ENCODE assay signal across 9 cellular contexts in the genomic region with DNA sequence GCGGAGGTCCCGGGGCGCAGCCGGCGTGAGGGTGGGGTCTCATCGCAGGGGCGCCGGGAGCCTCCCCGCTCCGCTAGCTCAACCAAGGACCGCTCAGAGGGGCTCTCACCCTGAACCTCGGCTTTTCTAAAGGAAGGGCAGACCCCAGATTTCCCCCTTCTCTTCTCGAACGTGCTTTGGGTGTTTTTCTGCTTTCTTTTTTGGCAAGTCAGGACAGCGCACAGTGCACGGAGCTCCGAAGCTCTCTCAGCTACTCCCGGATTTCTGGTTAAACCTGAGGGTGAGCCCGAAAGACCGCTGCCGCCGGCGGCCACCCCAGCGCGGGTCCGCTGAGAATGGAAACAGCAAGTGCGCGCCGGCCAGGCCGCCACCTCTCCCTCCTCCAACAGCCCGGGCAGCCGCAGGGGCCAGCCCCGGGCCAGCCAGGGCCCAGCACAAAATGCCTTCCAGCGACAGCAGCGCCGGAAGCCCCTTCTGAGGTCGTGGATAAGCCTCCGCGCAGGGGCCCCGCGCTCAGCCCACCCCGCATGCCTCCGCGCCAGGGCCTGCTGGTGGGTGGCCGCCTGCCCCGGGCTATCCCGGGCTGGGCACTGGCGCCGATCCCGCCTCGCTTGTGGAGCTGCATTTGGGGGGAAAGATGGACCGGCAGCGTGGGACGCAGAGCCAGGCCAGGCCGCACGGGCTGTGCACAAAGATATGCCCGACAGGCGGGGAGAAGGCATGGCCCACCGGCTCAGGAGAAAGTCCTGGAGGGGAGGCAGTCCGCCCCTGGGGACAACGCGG. TPM values are rescaled to one million over a fixed set of nuclear protein-coding genes. Genes with fewer than 3 reads are reported as not detected.
A peak's percentile ranks its signal among the peaks of the same experiment; 100 is the strongest.
DNase-seq lines count a peak whose midpoint lies in the region; ATAC-seq and TF ChIP-seq lines count a peak whose summit lies in the region.
"Had no signal": no experiment of that assay in that cellular context is flagged by ENCODE, and none has a peak within 500 bp of the region (broad histone marks: within the 10 kb centered on the region; RNA-seq: fewer than 3 reads in every experiment).

No MANE protein-coding gene starts in this region.

- TF ChIP-seq POLR2A in lower leg skin (IDR thresholded peaks at IDR 0.05) = no peak

- peaks cover 19% of the 10 kb centered on the region for H3K27me3 ChIP-seq in colonic mucosa
- H3K27me3 ChIP-seq in thymus (ENCODE audit: control insufficient read depth, insufficient read depth) = peaks cover 21% of the 10 kb centered on the region

- CTCF ChIA-PET in activated CD4-positive, alpha-beta T cell treated with anti-CD3 and anti-CD28 coated beads, Interleukin-2, amount 10 ng/mL, durations not matched to agents 7 days and 5 days (lab: Charles Lee) = no interaction called here

- intact Hi-C loops in colonic mucosa (cut with DNase I) = no loop called here
- intact Hi-C loops in lower leg skin (cut with DNase I; ENCODE audit: low total_unique reads) = no loop called here

- H3K4me3 Mint-ChIP-seq in activated CD4-positive, alpha-beta T cell treated with anti-CD3 and anti-CD28 coated beads, Interleukin-2, amount 10 ng/mL, durations not matched to agents 7 days and 5 days = peak overlapping the region; percentile 71

- no peak overlapping the region for H3K27ac Mint-ChIP-seq in activated CD4-positive, alpha-beta T cell treated with anti-CD3 and anti-CD28 coated beads, Interleukin-2, amount 10 ng/mL, durations not matched to agents 7 days and 5 days

- DNase-seq in activated CD4-positive, alpha-beta T cell treated with anti-CD3 and anti-CD28 coated beads, Interleukin-2, amount 10 ng/mL, durations not matched to agents 7 days and 5 days = no peak
- no peak for DNase-seq in activated CD4-positive, alpha-beta T cell treated with anti-CD3 and anti-CD28 coated beads, Interleukin-2, amount 50 U/mL, for 4 hours
- no peak for DNase-seq in colonic mucosa
- peak in 1 of 2 donors; percentile 86 for DNase-seq in lower leg skin (ENCODE audit: low spot score in 2 of 2)
- DNase-seq in stimulated activated naive CD4-positive, alpha-beta T cell treated with Interleukin-2 at 50 U/mL for 16 hours (lab: John Stamatoyannopoulos, UW) = no peak
- DNase-seq in occipital lobe (lab: John Stamatoyannopoulos, UW) = no peak

- peak overlapping the region in 1 of 2 donors; percentile 53 for H3K9ac ChIP-seq in colonic mucosa (ENCODE audit: low read depth in 2 of 2, low read length in 2 of 2)

- H3K4me3 ChIP-seq in colonic mucosa (peak overlapping the region; percentile 37), lower leg skin (ENCODE audit: low read depth, poor library complexity, severe bottlenecking) (peak overlapping the region; percentile 18), thymus (ENCODE audit: low read length) (peak overlapping the region; percentile 49)

- H3K9me3 ChIP-seq in colonic mucosa (no peaks in the 10 kb centered on the region), thymus (ENCODE audit: control insufficient read depth) (no peaks in the 10 kb centered on the region)

- no peaks in the 10 kb centered on the region for H3K4me1 ChIP-seq in colonic mucosa
- H3K4me1 ChIP-seq in thymus (ENCODE audit: control insufficient read depth, insufficient read depth, low read length) = peaks cover 13% of the 10 kb centered on the region

- TF ChIP-seq CTCF in colonic mucosa (IDR thresholded peaks at IDR 0.05) (no peak), lower leg skin (IDR thresholded peaks at IDR 0.05) (no peak)

- 4 to 9% methylated on average over 43 to 47 of the region's 62 CpGs for WGBS in lower leg skin, 2 donors
- 2% methylated on average over 62 of the region's 62 CpGs for WGBS in thymus

- H3K4me1 Mint-ChIP-seq in activated CD4-positive, alpha-beta T cell treated with anti-CD3 and anti-CD28 coated beads, Interleukin-2, amount 10 ng/mL, durations not matched to agents 7 days and 5 days = peaks cover 16% of the 10 kb centered on the region

- no peak overlapping the region for H3K27ac ChIP-seq in colonic mucosa
- H3K27ac ChIP-seq in thymus (ENCODE audit: low read depth) = no peak overlapping the region
- H3K27ac ChIP-seq: C4-2B had no signal

- H3K9me3 Mint-ChIP-seq in activated CD4-positive, alpha-beta T cell treated with anti-CD3 and anti-CD28 coated beads, Interleukin-2, amount 10 ng/mL, durations not matched to agents 7 days and 5 days = no peaks in the 10 kb centered on the region

- no peak for ATAC-seq in HG03025 (IDR thresholded peaks at IDR 0.05; ENCODE audit: low FRiP score, unreplicated experiment)

- H3K27me3 Mint-ChIP-seq in activated CD4-positive, alpha-beta T cell treated with anti-CD3 and anti-CD28 coated beads, Interleukin-2, amount 10 ng/mL, durations not matched to agents 7 days and 5 days = peaks cover 20% of the 10 kb centered on the region

- peaks cover 7% of the 10 kb centered on the region for H3K36me3 Mint-ChIP-seq in activated CD4-positive, alpha-beta T cell treated with anti-CD3 and anti-CD28 coated beads, Interleukin-2, amount 10 ng/mL, durations not matched to agents 7 days and 5 days (ENCODE audit: low read depth)

- POLR2A ChIA-PET in activated CD4-positive, alpha-beta T cell treated with anti-CD3 and anti-CD28 coated beads, Interleukin-2, amount 10 ng/mL, durations not matched to agents 7 days and 5 days (lab: Charles Lee) = no interaction called here

- H3K36me3 ChIP-seq in colonic mucosa = no peaks in the 10 kb centered on the region
- H3K36me3 ChIP-seq in thymus (ENCODE audit: control insufficient read depth, insufficient read depth) = peaks cover 11% of the 10 kb centered on the region

RNA-seq across cellular contexts. Expression of a gene that starts 8.2 kb away (rescaled TPM):
- total RNA-seq in activated CD4-positive, alpha-beta T cell treated with anti-CD3 and anti-CD28 coated beads, Interleukin-2, amount 10 ng/mL, durations not matched to agents 7 days and 5 days = not detected
- total RNA-seq in colonic mucosa (under 1 TPM; 0.10 to 0.82 TPM), lower leg skin (10 to 100 TPM; 12.0 to 15.8 (median 13.9) TPM), occipital lobe (25.7 TPM)
- polyA plus RNA-seq in thymus = 1.2 TPM

Comparison
In these comparisons a context has a peak if more than half of its experiments do, and no peak if none do; other contexts are left out.
1. RNA of a gene that starts 8.2 kb away (total RNA-seq): 25.7 TPM in occipital lobe (single experiment) and 12.0 to 15.8 TPM in lower leg skin; 0.10 to 0.82 TPM in colonic mucosa and not detected in activated CD4-positive, alpha-beta T cell treated with anti-CD3 and anti-CD28 coated beads, Interleukin-2, amount 10 ng/mL, durations not matched to agents 7 days and 5 days; every median in the first group is over 4 times any median in the second.
2. Peak in every context shown above with its lines, with median percentiles within 50 percentile points of each other: H3K4me3 ChIP-seq.